19 cellular contexts compared by ENCODE assay signal in genomic region chr10:67539312-67539711, GRCh38.
DNase-seq lines count a peak whose midpoint lies in the region; ATAC-seq and TF ChIP-seq lines count a peak whose summit lies in the region.
"Had no signal": no experiment of that assay in that cellular context is flagged by ENCODE, and none has a peak within 500 bp of the region (broad histone marks: within the 10 kb centered on the region; RNA-seq: fewer than 3 reads in every experiment).

No MANE protein-coding gene starts in this region.

- no peaks in the 10 kb centered on the region for H3K9me3 Mint-ChIP-seq in mesothelial cell of epicardium

- no peak overlapping the region for H3K4me3 Mint-ChIP-seq in mesothelial cell of epicardium

- DNase-seq in Right ventricle myocardium superior (peak; percentile 26), cardiac septum (ENCODE audit: low spot score) (no peak), choroid plexus epithelial cell (ENCODE audit: low read depth) (peak; percentile 4), mesothelial cell of epicardium (ENCODE audit: low spot score in 2 of 2, unreplicated experiment in 2 of 2) (no peak), NCI-H187 (lab: John Stamatoyannopoulos, UW) (no peak)
- no peak for DNase-seq in stimulated activated CD4-positive, alpha-beta T cell treated with anti-CD3 and anti-CD28 coated beads, Interleukin-2, amount 100 ng/mL, for 48 hours
- DNase-seq: GDM1, GOT3, MM.1S, NCI-H1105, NCI-H1694 treated with DMSO at 0.1 percent for 48 hours, NCI-H226, NCI-H524 treated with DMSO at 0.1 percent for 48 hours, SIG-M5 had no signal

- peak overlapping the region; percentile 1 for H3K27ac Mint-ChIP-seq in mesothelial cell of epicardium

- no peaks in the 10 kb centered on the region for H3K36me3 Mint-ChIP-seq in mesothelial cell of epicardium

- peaks cover 14% of the 10 kb centered on the region for H3K27me3 Mint-ChIP-seq in mesothelial cell of epicardium (ENCODE audit: low read depth)

- H3K4me1 Mint-ChIP-seq in mesothelial cell of epicardium = peaks cover 7% of the 10 kb centered on the region

- H3K4me3 ChIP-seq in choroid plexus epithelial cell (ENCODE audit: low read depth, low read length) = no peak overlapping the region
- H3K4me3 ChIP-seq: BLaER1, GM12878 had no signal

- TF ChIP-seq CTCF in choroid plexus epithelial cell (conservative IDR thresholded peaks at IDR 0.05; ENCODE audit: low read depth, low read length) (no peak), mesothelial cell of epicardium (IDR thresholded peaks at IDR 0.05; ENCODE audit: unreplicated experiment) (no peak)

- ATAC-seq in Right ventricle myocardium superior (ENCODE audit: poor library complexity) (peak; percentile 49), GM18867 (IDR thresholded peaks at IDR 0.05; ENCODE audit: unreplicated experiment) (no peak), HG02938 (IDR thresholded peaks at IDR 0.05; ENCODE audit: unreplicated experiment) (no peak)
- ATAC-seq: GM12878, HepG2 had no signal

- intact Hi-C loops in Right ventricle myocardium superior (cut with DNase I) (no loop called here), cardiac septum (cut with DNase I) (loop anchor here (10.0 kb wide), 1 partner anchor 235 kb away; no protein-coding TSS in a partner anchor)

Comparison
In these comparisons a context has a peak if more than half of its experiments do, and no peak if none do; other contexts are left out.
1. DNase-seq: peak in Right ventricle myocardium superior (single experiment) and choroid plexus epithelial cell (single experiment); none in cardiac septum (single experiment), mesothelial cell of epicardium (0 of 2), stimulated activated CD4-positive, alpha-beta T cell treated with anti-CD3 and anti-CD28 coated beads, Interleukin-2, amount 100 ng/mL, for 48 hours (0 of 2) and NCI-H187 (0 of 2).